Comparison of ENCODE assay signal across 8 cellular contexts in the genomic region with DNA sequence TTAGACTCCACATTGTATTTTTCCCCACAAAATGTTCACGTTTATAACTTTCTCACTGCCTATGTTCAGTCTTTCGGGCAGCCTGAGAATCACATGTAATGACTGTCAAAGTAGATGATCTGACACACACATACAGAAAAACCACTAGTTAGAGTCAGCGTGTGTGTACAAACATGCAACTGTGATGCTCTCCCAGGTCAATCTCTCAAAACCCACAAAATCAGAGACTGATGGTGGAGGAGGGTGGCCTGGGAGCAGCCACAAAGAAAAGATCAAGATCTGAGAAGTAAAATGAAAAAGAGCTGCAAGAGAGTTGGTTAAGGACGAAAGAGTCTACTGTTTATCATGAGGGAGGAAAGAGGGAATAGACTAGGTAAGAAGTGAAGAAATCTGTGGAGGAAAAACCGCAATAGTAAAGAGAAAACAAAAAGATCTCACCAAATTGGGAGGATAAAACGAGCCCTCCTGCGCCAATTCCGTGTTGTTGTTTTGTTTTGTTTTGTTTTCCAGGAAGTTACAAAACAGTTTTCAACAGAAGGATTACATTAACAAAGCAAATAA. TPM values are rescaled to one million over a fixed set of nuclear protein-coding genes. Genes with fewer than 3 reads are reported as not detected.
DNase-seq lines count a peak whose midpoint lies in the region; ATAC-seq, FAIRE-seq and TF ChIP-seq lines count a peak whose summit lies in the region.

No MANE protein-coding gene starts in this region.

- ATAC-seq in heart right ventricle (no peak), Right ventricle myocardium inferior (no peak), memory B cell (ENCODE audit: low read depth) (no peak)

- no peak for FAIRE-seq in astrocyte (lab: Jason Lieb, UNC)

- TF ChIP-seq CTCF in heart right ventricle (IDR thresholded peaks at IDR 0.05) (no peak), astrocyte (IDR thresholded peaks at IDR 0.05; ENCODE audit: insufficient read depth, low read depth, low read length) (no peak), vagina (IDR thresholded peaks at IDR 0.05) (no peak)

- H3K36me3 Mint-ChIP-seq in astrocyte (ENCODE audit: low read depth, unreplicated experiment) (peaks cover 2% of the 10 kb centered on the region), memory B cell (peaks cover 2% of the 10 kb centered on the region)

- H3K9me3 Mint-ChIP-seq in astrocyte (ENCODE audit: unreplicated experiment): no peaks in the 10 kb centered on the region
- no peaks in the 10 kb centered on the region for H3K9me3 Mint-ChIP-seq in memory B cell

- H2AFZ ChIP-seq in astrocyte (ENCODE audit: low read depth, low read length): peak overlapping the region; percentile 82

- H3K9me3 ChIP-seq in heart right ventricle (no peaks in the 10 kb centered on the region), astrocyte (ENCODE audit: insufficient read depth, low read depth, low read length) (no peaks in the 10 kb centered on the region), vagina (no peaks in the 10 kb centered on the region)

- H3K9ac ChIP-seq in astrocyte (ENCODE audit: low read length): peak overlapping the region; percentile 92

- H3K4me3 ChIP-seq in heart right ventricle (peak overlapping the region; percentile 58 to 89 (median 76)), astrocyte (ENCODE audit: insufficient read depth, low read depth, low read length) (peak overlapping the region; percentile 92), vagina (peak overlapping the region; percentile 79 to 86)

- H3K4me1 Mint-ChIP-seq in astrocyte (ENCODE audit: low read depth, unreplicated experiment): peaks cover 24% of the 10 kb centered on the region
- peaks cover 28% of the 10 kb centered on the region for H3K4me1 Mint-ChIP-seq in memory B cell

- in situ Hi-C loops in KBM-7 (cut with MboI; ENCODE audit: low pct_unique_long_range_greater_than_20kb, low sequenced_read_pairs): no loop called here

- intact Hi-C loops in heart right ventricle (cut with DNase I) (loop anchor here in 9 of 10 donors (2.0 to 10.0 kb wide), 13 partner anchors 38 to 182 kb away; a partner anchor contains a TSS), Right ventricle myocardium inferior (cut with DNase I) (loop anchor here (2.0 to 10.0 kb wide), 3 partner anchors 61 to 175 kb away; a partner anchor contains a TSS), vagina (cut with DNase I) (loop anchor here (10.0 kb wide), 1 partner anchor 65 kb away; no protein-coding TSS in a partner anchor)

- H3K79me2 ChIP-seq in astrocyte (ENCODE audit: insufficient read depth, low read length): peaks cover 66% of the 10 kb centered on the region

- H3K27me3 Mint-ChIP-seq in astrocyte (ENCODE audit: low read depth, unreplicated experiment) (no peaks in the 10 kb centered on the region), memory B cell (no peaks in the 10 kb centered on the region)

- H3K27ac Mint-ChIP-seq in astrocyte (ENCODE audit: unreplicated experiment) (peak overlapping the region; percentile 96), memory B cell (peak overlapping the region; percentile 66)

- DNase-seq in heart right ventricle (no peak), Right ventricle myocardium inferior (ENCODE audit: missing footprints) (no peak), astrocyte (ENCODE audit: low read depth) (no peak), memory B cell (ENCODE audit: low spot score in 2 of 2) (no peak), vagina (ENCODE audit: extremely low spot score in 2 of 2) (no peak), COLO829 (ENCODE audit: low spot score) (no peak), KBM-7 (no peak), iPS-NIHi7 (ENCODE audit: extremely low spot score) (no peak)

- H3K27me3 ChIP-seq in heart right ventricle (no peaks in the 10 kb centered on the region), astrocyte (ENCODE audit: insufficient read depth, low read length) (no peaks in the 10 kb centered on the region), vagina (no peaks in the 10 kb centered on the region)

- H3K36me3 ChIP-seq in heart right ventricle: peaks cover 0 to 9% (median 0%) of the 10 kb centered on the region in 9 donors
- peaks cover 2% of the 10 kb centered on the region for H3K36me3 ChIP-seq in astrocyte (ENCODE audit: insufficient read depth, low read length)
- H3K36me3 ChIP-seq in vagina: no peaks in the 10 kb centered on the region

- H3K4me2 ChIP-seq in astrocyte (ENCODE audit: low read length): peak overlapping the region; percentile 97

- H3K4me3 Mint-ChIP-seq in astrocyte (ENCODE audit: unreplicated experiment): peak overlapping the region; percentile 93
- peak overlapping the region; percentile 94 for H3K4me3 Mint-ChIP-seq in memory B cell

- peaks cover 39% of the 10 kb centered on the region for H4K20me1 ChIP-seq in astrocyte (ENCODE audit: insufficient read depth, low read length)

- TF ChIP-seq POLR2A in vagina (IDR thresholded peaks at IDR 0.05): no peak

- H3K4me1 ChIP-seq in heart right ventricle: peaks cover 6 to 73% (median 60%) of the 10 kb centered on the region in 9 donors
- peaks cover 20% of the 10 kb centered on the region for H3K4me1 ChIP-seq in astrocyte (ENCODE audit: insufficient read depth, low read length)
- peaks cover 62% of the 10 kb centered on the region for H3K4me1 ChIP-seq in vagina

- 2 to 3% methylated on average over 8 of the region's 8 CpGs for WGBS in heart right ventricle, 2 donors

- H3K27ac ChIP-seq in heart right ventricle: peak overlapping the region in 9 of 10 donors; percentile 96 to 100 (median 99)
- H3K27ac ChIP-seq in astrocyte (ENCODE audit: low read depth, low read length): peak overlapping the region; percentile 81
- peak overlapping the region; percentile 99 for H3K27ac ChIP-seq in vagina

RNA-seq across cellular contexts. Expression of a gene that starts 2.3 kb away (rescaled TPM):
- total RNA-seq in heart right ventricle (100 to 1,000 TPM in 1 of 10 donors, 10 to 100 TPM in 9; 62.0 to 104 (median 71.2) TPM), Right ventricle myocardium inferior (86.0 TPM), astrocyte (34.5 and 35.5 TPM in 2 replicates), vagina (26.3 TPM)
- 10 to 100 TPM; 13.0 to 20.8 TPM for polyA plus RNA-seq in heart right ventricle
